ENCODE assay signal across 22 cellular contexts in genomic region chr7:128852537-128853254, GRCh38. TPM values are rescaled to one million over a fixed set of nuclear protein-coding genes. Genes with fewer than 3 reads are reported as not detected.
"Had no signal": no experiment of that assay in that cellular context is flagged by ENCODE, and none has a peak within 500 bp of the region (broad histone marks: within the 10 kb centered on the region; RNA-seq: fewer than 3 reads in every experiment).

No MANE protein-coding gene starts in this region.

- H3K4me1 ChIP-seq: parathyroid adenoma, thyroid gland had no signal

- H3K36me3 ChIP-seq: neutrophil, thyroid gland had no signal

- ATAC-seq: left lobe of liver; mucosa of descending colon; natural killer cell treated with Interleukin-12 subunit alpha and Interleukin-12 subunit beta and Interleukin-15 and Interleukin-18, amount 100 ng/mL, for 72 hours; right cardiac atrium; stimulated activated naive CD8-positive, alpha-beta T cell treated with anti-CD3 and anti-CD28 coated beads, Interleukin-15, amount 100 ng/mL, for 72 hours had no signal

- DNase-seq: dorsolateral prefrontal cortex; effector CD4-positive, alpha-beta T cell; foreskin fibroblast; glutamatergic neuron; mucosa of descending colon; naive B cell; small intestine; stimulated activated CD4-positive, alpha-beta T cell treated with anti-CD3 and anti-CD28 coated beads, Interleukin-15, amount 100 ng/mL, for 24 hours; stimulated activated CD4-positive, alpha-beta T cell treated with anti-CD3 and anti-CD28 coated beads, Interleukin-2, amount 100 ng/mL, for 48 hours; stimulated activated CD8-positive, alpha-beta memory T cell treated with anti-CD3 and anti-CD28 coated beads, Interleukin-4, amount 100 ng/mL, for 48 hours; stimulated activated naive CD4-positive, alpha-beta T cell; stimulated activated naive CD8-positive, alpha-beta T cell treated with anti-CD3 and anti-CD28 coated beads, Interleukin-15, amount 100 ng/mL, for 72 hours; thyroid gland; trophoblast cell had no signal

- H3K27ac ChIP-seq: dorsolateral prefrontal cortex, neutrophil, parathyroid adenoma, thyroid gland, vagina had no signal

- H3K27me3 ChIP-seq: dorsolateral prefrontal cortex, thyroid gland, vagina had no signal

- H3K9me3 ChIP-seq: mucosa of descending colon, neutrophil, thyroid gland, vagina had no signal

- H3K9ac ChIP-seq: parathyroid adenoma had no signal

- H3K4me3 ChIP-seq: dorsolateral prefrontal cortex, lung, mucosa of descending colon, thyroid gland, vagina had no signal

RNA-seq across cellular contexts. Expression of gene FLNC, which starts 22.5 kb away (rescaled TPM):
- total RNA-seq: natural killer cell treated with Interleukin-12 subunit alpha and Interleukin-12 subunit beta and Interleukin-15 and Interleukin-18, amount 100 ng/mL, for 72 hours had no signal

RNA-seq across cellular contexts. Expression of gene KCP, which starts 57.8 kb away (rescaled TPM):
- polyA plus RNA-seq: keratinocyte had no signal
